21 cellular contexts compared by ENCODE assay signal in the genomic region with DNA sequence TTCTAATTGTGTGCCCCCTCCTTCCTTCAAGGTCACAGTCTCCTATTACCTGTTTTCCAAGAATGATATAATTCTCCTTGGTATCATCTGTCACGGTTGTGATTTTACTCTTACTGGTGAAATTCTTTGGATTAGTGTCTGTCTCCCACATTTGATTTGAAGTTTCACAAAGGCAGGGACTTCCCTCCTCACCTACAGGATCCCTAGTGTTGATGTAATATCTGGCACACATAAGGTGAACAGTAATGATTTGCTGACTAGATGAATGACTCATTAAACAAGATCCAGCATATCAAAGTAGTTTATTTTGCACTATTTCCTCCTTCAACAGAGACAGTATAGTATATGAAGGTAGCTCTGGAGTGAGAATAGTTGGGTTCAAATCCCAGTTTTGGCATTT.
A peak's percentile ranks its signal among the peaks of the same experiment; 100 is the strongest.
DNase-seq lines count a peak whose midpoint lies in the region; ATAC-seq, FAIRE-seq and TF ChIP-seq lines count a peak whose summit lies in the region.
"Had no signal": no experiment of that assay in that cellular context is flagged by ENCODE, and none has a peak within 500 bp of the region (broad histone marks: within the 10 kb centered on the region; RNA-seq: fewer than 3 reads in every experiment).

No MANE protein-coding gene starts in this region.

- peaks cover 5% of the 10 kb centered on the region for H3K36me3 Mint-ChIP-seq in Calu3 (ENCODE audit: insufficient read depth, unreplicated experiment)
- H3K36me3 Mint-ChIP-seq: CD4-positive, alpha-beta memory T cell had no signal

- H3K9me3 Mint-ChIP-seq in Calu3 (ENCODE audit: low read depth, unreplicated experiment): no peaks in the 10 kb centered on the region

- ATAC-seq in esophagus mucosa: peak; percentile 78
- peak in 3 of 4 donors; percentile 63 to 81 (median 76) for ATAC-seq in pancreas
- no peak for ATAC-seq in lower lobe of right lung
- ATAC-seq: HepG2 had no signal

- no peak overlapping the region for H3K27ac ChIP-seq in RWPE1
- peak overlapping the region in 1 of 4 donors; percentile 5 for H3K27ac ChIP-seq in pancreas
- no peak overlapping the region for H3K27ac ChIP-seq in lower lobe of right lung
- H3K27ac ChIP-seq: BLaER1, SJCRH30 had no signal

- H3K4me1 Mint-ChIP-seq in Calu3 (ENCODE audit: low read depth, unreplicated experiment): peaks cover 51% of the 10 kb centered on the region
- H3K4me1 Mint-ChIP-seq: CD4-positive, alpha-beta memory T cell had no signal

- no peak for FAIRE-seq in pancreas (lab: Jason Lieb, UNC)
- FAIRE-seq: GM12892, GM18507, H1, HepG2 had no signal

- BruUV-seq in Calu3 (replicated peaks; lab: Mats Ljungman, UMichigan): no TSS peak

- TF ChIP-seq CTCF in Calu3 (IDR thresholded peaks at IDR 0.05; ENCODE audit: unreplicated experiment) (no peak), RWPE1 (conservative IDR thresholded peaks at IDR 0.05; ENCODE audit: low read depth) (no peak), pancreas (IDR thresholded peaks at IDR 0.05) (no peak), lower lobe of right lung (IDR thresholded peaks at IDR 0.05) (no peak)

- POLR2A ChIA-PET in RWPE1 (lab: Yijun Ruan, JAX; ENCODE audit: low non-redundant PET) (no interaction called here), HEK293T (lab: Yijun Ruan, JAX) (no interaction called here)

- no peak overlapping the region for H3K4me3 ChIP-seq in pancreas
- H3K4me3 ChIP-seq in lower lobe of right lung: no peak overlapping the region
- H3K4me3 ChIP-seq: BLaER1, SJCRH30 had no signal

- 15 to 26% methylated on average over 1 of the region's 1 CpG for WGBS in pancreas, 2 donors

- H3K4me3 Mint-ChIP-seq in Calu3 (ENCODE audit: low read depth, unreplicated experiment): no peak overlapping the region
- H3K4me3 Mint-ChIP-seq: CD4-positive, alpha-beta memory T cell had no signal

- H3K36me3 ChIP-seq in pancreas (no peaks in the 10 kb centered on the region), lower lobe of right lung (no peaks in the 10 kb centered on the region)
- H3K36me3 ChIP-seq: BLaER1, SJCRH30 had no signal

- H3K9me3 ChIP-seq in pancreas: no peaks in the 10 kb centered on the region
- no peaks in the 10 kb centered on the region for H3K9me3 ChIP-seq in lower lobe of right lung
- H3K9me3 ChIP-seq: BLaER1, SJCRH30 had no signal

- H3K27ac Mint-ChIP-seq in Calu3 (ENCODE audit: unreplicated experiment): peak overlapping the region; percentile 92
- H3K27ac Mint-ChIP-seq: CD4-positive, alpha-beta memory T cell had no signal

- DNase-seq in Calu3: peak; percentile 7
- peak; percentile 26 for DNase-seq in RWPE1 (ENCODE audit: low spot score)
- DNase-seq in pancreas: no peak
- DNase-seq in HEK293T (ENCODE audit: extremely low spot score): no peak
- DNase-seq in NCI-H1092 (lab: John Stamatoyannopoulos, UW): no peak
- no peak for DNase-seq in lower lobe of right lung
- DNase-seq: CD4-positive, alpha-beta memory T cell; DMS79; KG1; NCI-H1417 treated with DMSO at 0.1 percent for 48 hours; NCI-H187 treated with DMSO at 0.1 percent for 48 hours; NCI-H2227 treated with DMSO at 0.1 percent for 48 hours; NCI-H510A treated with DMSO at 0.1 percent for 48 hours; NCI-H774; SJCRH30 had no signal

- intact Hi-C loops in Calu3 (cut with micrococcal nuclease; ENCODE audit: unreplicated experiment) (loop anchor here (1.0 to 5.0 kb wide), 2 partner anchors 78 to 112 kb away; no protein-coding TSS in a partner anchor), pancreas (cut with DNase I) (no loop called here), lower lobe of right lung (cut with DNase I) (no loop called here)

- H3K4me1 ChIP-seq in pancreas: no peaks in the 10 kb centered on the region
- no peaks in the 10 kb centered on the region for H3K4me1 ChIP-seq in lower lobe of right lung
- H3K4me1 ChIP-seq: SJCRH30 had no signal

- H3K27me3 Mint-ChIP-seq in Calu3 (ENCODE audit: unreplicated experiment): no peaks in the 10 kb centered on the region

- peaks cover 0 to 12% (median 7%) of the 10 kb centered on the region in 4 donors for H3K27me3 ChIP-seq in pancreas
- H3K27me3 ChIP-seq in lower lobe of right lung (ENCODE audit: low read depth): no peaks in the 10 kb centered on the region
- H3K27me3 ChIP-seq: BLaER1, SJCRH30 had no signal

- CTCF ChIA-PET in Calu3 (lab: Charles Lee): no interaction called here
- CTCF ChIA-PET in RWPE1 (lab: Yijun Ruan, JAX): interaction anchor here (0.7 kb wide), 1 partner anchor 12 kb away, joined by 3 read pairs; no protein-coding TSS in a partner anchor
- CTCF ChIA-PET in HEK293T (lab: Yijun Ruan, JAX): no interaction called here

TF ChIP-seq in HEK293T, 16 proteins besides CTCF, POLR2A, EP300 and RAD21:
- TF ChIP-seq SUZ12 (IDR thresholded peaks at IDR 0.05) (no peak), ZNF384 (IDR thresholded peaks at IDR 0.05) (no peak), LEF1 (IDR thresholded peaks at IDR 0.05; ENCODE audit: borderline replicate concordance) (no peak), TARDBP (IDR thresholded peaks at IDR 0.05) (no peak), NFRKB (IDR thresholded peaks at IDR 0.05) (no peak), FOXA1 (IDR thresholded peaks at IDR 0.05) (no peak), ELF4 (IDR thresholded peaks at IDR 0.05) (no peak), FOXK2 (IDR thresholded peaks at IDR 0.05) (no peak), BHLHE40 (IDR thresholded peaks at IDR 0.05; ENCODE audit: borderline replicate concordance) (no peak), SP1 (IDR thresholded peaks at IDR 0.05) (no peak), L3MBTL2 (conservative IDR thresholded peaks at IDR 0.05) (no peak), HDGF (IDR thresholded peaks at IDR 0.05; ENCODE audit: borderline replicate concordance) (no peak), ARNT (IDR thresholded peaks at IDR 0.05) (no peak), CTBP1 (IDR thresholded peaks at IDR 0.05; ENCODE audit: borderline replicate concordance) (no peak), FOXM1 (IDR thresholded peaks at IDR 0.05; ENCODE audit: borderline replicate concordance) (no peak)
- TF ChIP-seq, protein P1, sequence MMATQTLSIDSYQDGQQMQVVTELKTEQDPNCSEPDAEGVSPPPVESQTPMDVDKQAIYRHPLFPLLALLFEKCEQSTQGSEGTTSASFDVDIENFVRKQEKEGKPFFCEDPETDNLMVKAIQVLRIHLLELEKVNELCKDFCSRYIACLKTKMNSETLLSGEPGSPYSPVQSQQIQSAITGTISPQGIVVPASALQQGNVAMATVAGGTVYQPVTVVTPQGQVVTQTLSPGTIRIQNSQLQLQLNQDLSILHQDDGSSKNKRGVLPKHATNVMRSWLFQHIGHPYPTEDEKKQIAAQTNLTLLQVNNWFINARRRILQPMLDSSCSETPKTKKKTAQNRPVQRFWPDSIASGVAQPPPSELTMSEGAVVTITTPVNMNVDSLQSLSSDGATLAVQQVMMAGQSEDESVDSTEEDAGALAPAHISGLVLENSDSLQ (IDR thresholded peaks at IDR 0.05): no peak

Comparison
In these comparisons a context has a peak if more than half of its experiments do, and no peak if none do; other contexts are left out.
1. DNase-seq: peak in Calu3 (single experiment) and RWPE1 (single experiment); none in pancreas (0 of 6), HEK293T (single experiment), NCI-H1092 (single experiment) and lower lobe of right lung (single experiment).
2. ATAC-seq: peak in esophagus mucosa (single experiment) and pancreas (3 of 4); none in lower lobe of right lung (0 of 2).